ENCODE assay signal across 1 cellular context in genomic region chr1:36150296-36151132, GRCh38.
TF ChIP-seq lines count a peak whose summit lies in the region.

No MANE protein-coding gene starts in this region.

TF ChIP-seq in K562, 482 proteins besides CTCF, POLR2A, EP300 and RAD21 (continued from another document and continues in another):
- TF ChIP-seq ZBTB33 (CRISPR knock-in tag; IDR thresholded peaks at IDR 0.05) (no peak), SOX6 (IDR thresholded peaks at IDR 0.05) (peak; percentile 17; the same call in 1 of the 2 replicates), FIP1L1 (IDR thresholded peaks at IDR 0.05; ENCODE audit: low read depth, low read length, poor library complexity, severe bottlenecking) (no peak), TCF3 (CRISPR knock-in tag; IDR thresholded peaks at IDR 0.05) (no peak), KLF13 (tag; IDR thresholded peaks at IDR 0.05; ENCODE audit: borderline replicate concordance, low read depth) (no peak), SMARCC2 (IDR thresholded peaks at IDR 0.05; ENCODE audit: low read depth) (no peak), ZEB2 (IDR thresholded peaks at IDR 0.05) (no peak), ATF4 (CRISPR knock-in tag; IDR thresholded peaks at IDR 0.05) (no peak), NONO (IDR thresholded peaks at IDR 0.05; ENCODE audit: low read depth in 2 of 2, low read length in 1 of 2) (no peak), TCFL5 (CRISPR knock-in tag; conservative IDR thresholded peaks at IDR 0.05) (no peak), ZNF780A (CRISPR knock-in tag; IDR thresholded peaks at IDR 0.05) (no peak), TBL1XR1 (IDR thresholded peaks at IDR 0.05; ENCODE audit: low read length in 2 of 2) (peak; percentile 36 to 45; a peak in 2 of 4 replicates), TGIF2 (CRISPR knock-in tag; IDR thresholded peaks at IDR 0.05) (no peak), POLR2AphosphoS2 (IDR thresholded peaks at IDR 0.05; ENCODE audit: low read length) (no peak), CTBP1 (IDR thresholded peaks at IDR 0.05; ENCODE audit: borderline replicate concordance) (peak; percentile 79; the same call in 1 of the 2 replicates), NEUROD1 (IDR thresholded peaks at IDR 0.05; ENCODE audit: borderline replicate concordance, low read depth, low read length, partially characterized antibody) (peak; percentile 71), POLR2AphosphoS5 (IDR thresholded peaks at IDR 0.05; ENCODE audit: control insufficient read depth, insufficient read depth, low read depth, low read length) (no peak), RFX1 (IDR thresholded peaks at IDR 0.05) (peak; percentile 82; the same call in 1 of the 2 replicates), ZNF263 (CRISPR knock-in tag; IDR thresholded peaks at IDR 0.05; ENCODE audit: borderline replicate concordance) (no peak), HDAC2 (IDR thresholded peaks at IDR 0.05) (no peak; the same call in 1 of the 2 replicates), ZBTB34 (CRISPR knock-in tag; IDR thresholded peaks at IDR 0.05) (no peak), ZNF316 (IDR thresholded peaks at IDR 0.05) (peak; percentile 75), ZNF431 (CRISPR knock-in tag; IDR thresholded peaks at IDR 0.05) (no peak), CBX8 (IDR thresholded peaks at IDR 0.05; ENCODE audit: borderline replicate concordance, extremely low read depth, low read depth, low read length, poor library complexity, severe bottlenecking) (no peak), ETS2 (tag; IDR thresholded peaks at IDR 0.05; ENCODE audit: borderline replicate concordance, poor library complexity, severe bottlenecking) (no peak), MCM3 (IDR thresholded peaks at IDR 0.05) (no peak), MTF1 (CRISPR knock-in tag; IDR thresholded peaks at IDR 0.05; ENCODE audit: borderline replicate concordance) (no peak), MTA3 (IDR thresholded peaks at IDR 0.05; ENCODE audit: borderline replicate concordance) (no peak), RREB1 (CRISPR knock-in tag; IDR thresholded peaks at IDR 0.05) (no peak), RAD51 (IDR thresholded peaks at IDR 0.05; ENCODE audit: borderline replicate concordance, low read depth) (no peak), TFE3 (CRISPR knock-in tag; IDR thresholded peaks at IDR 0.05) (no peak), ZNF785 (CRISPR knock-in tag; IDR thresholded peaks at IDR 0.05) (no peak), BHLHE40 (IDR thresholded peaks at IDR 0.05; ENCODE audit: low read length) (peak; percentile 59), MYBL2 (IDR thresholded peaks at IDR 0.05; ENCODE audit: low read depth) (no peak), MYBL2 (CRISPR knock-in tag; IDR thresholded peaks at IDR 0.05; ENCODE audit: borderline replicate concordance) (no peak), NCOA2 (IDR thresholded peaks at IDR 0.05; ENCODE audit: partially characterized antibody in 2 of 2) (no peak)
- TF ChIP-seq, protein P1, sequence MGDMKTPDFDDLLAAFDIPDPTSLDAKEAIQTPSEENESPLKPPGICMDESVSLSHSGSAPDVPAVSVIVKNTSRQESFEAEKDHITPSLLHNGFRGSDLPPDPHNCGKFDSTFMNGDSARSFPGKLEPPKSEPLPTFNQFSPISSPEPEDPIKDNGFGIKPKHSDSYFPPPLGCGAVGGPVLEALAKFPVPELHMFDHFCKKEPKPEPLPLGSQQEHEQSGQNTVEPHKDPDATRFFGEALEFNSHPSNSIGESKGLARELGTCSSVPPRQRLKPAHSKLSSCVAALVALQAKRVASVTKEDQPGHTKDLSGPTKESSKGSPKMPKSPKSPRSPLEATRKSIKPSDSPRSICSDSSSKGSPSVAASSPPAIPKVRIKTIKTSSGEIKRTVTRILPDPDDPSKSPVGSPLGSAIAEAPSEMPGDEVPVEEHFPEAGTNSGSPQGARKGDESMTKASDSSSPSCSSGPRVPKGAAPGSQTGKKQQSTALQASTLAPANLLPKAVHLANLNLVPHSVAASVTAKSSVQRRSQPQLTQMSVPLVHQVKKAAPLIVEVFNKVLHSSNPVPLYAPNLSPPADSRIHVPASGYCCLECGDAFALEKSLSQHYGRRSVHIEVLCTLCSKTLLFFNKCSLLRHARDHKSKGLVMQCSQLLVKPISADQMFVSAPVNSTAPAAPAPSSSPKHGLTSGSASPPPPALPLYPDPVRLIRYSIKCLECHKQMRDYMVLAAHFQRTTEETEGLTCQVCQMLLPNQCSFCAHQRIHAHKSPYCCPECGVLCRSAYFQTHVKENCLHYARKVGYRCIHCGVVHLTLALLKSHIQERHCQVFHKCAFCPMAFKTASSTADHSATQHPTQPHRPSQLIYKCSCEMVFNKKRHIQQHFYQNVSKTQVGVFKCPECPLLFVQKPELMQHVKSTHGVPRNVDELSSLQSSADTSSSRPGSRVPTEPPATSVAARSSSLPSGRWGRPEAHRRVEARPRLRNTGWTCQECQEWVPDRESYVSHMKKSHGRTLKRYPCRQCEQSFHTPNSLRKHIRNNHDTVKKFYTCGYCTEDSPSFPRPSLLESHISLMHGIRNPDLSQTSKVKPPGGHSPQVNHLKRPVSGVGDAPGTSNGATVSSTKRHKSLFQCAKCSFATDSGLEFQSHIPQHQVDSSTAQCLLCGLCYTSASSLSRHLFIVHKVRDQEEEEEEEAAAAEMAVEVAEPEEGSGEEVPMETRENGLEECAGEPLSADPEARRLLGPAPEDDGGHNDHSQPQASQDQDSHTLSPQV (IDR thresholded peaks at IDR 0.05) = no peak; the same call in 1 of the 2 replicates
- TF ChIP-seq, protein P2, sequence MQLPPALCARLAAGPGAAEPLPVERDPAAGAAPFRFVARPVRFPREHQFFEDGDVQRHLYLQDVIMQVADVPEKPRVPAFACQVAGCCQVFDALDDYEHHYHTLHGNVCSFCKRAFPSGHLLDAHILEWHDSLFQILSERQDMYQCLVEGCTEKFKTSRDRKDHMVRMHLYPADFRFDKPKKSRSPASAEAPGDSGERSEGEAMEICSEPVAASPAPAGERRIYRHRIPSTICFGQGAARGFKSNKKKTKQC (CRISPR knock-in tag; IDR thresholded peaks at IDR 0.05) = no peak
- TF ChIP-seq, protein P3, sequence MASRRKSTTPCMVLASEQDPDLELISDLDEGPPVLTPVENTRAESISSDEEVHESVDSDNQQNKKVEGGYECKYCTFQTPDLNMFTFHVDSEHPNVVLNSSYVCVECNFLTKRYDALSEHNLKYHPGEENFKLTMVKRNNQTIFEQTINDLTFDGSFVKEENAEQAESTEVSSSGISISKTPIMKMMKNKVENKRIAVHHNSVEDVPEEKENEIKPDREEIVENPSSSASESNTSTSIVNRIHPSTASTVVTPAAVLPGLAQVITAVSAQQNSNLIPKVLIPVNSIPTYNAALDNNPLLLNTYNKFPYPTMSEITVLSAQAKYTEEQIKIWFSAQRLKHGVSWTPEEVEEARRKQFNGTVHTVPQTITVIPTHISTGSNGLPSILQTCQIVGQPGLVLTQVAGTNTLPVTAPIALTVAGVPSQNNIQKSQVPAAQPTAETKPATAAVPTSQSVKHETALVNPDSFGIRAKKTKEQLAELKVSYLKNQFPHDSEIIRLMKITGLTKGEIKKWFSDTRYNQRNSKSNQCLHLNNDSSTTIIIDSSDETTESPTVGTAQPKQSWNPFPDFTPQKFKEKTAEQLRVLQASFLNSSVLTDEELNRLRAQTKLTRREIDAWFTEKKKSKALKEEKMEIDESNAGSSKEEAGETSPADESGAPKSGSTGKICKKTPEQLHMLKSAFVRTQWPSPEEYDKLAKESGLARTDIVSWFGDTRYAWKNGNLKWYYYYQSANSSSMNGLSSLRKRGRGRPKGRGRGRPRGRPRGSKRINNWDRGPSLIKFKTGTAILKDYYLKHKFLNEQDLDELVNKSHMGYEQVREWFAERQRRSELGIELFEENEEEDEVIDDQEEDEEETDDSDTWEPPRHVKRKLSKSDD (conservative IDR thresholded peaks at IDR 0.05; ENCODE audit: low read length) = no peak
- TF ChIP-seq, protein P4, sequence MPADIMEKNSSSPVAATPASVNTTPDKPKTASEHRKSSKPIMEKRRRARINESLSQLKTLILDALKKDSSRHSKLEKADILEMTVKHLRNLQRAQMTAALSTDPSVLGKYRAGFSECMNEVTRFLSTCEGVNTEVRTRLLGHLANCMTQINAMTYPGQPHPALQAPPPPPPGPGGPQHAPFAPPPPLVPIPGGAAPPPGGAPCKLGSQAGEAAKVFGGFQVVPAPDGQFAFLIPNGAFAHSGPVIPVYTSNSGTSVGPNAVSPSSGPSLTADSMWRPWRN (IDR thresholded peaks at IDR 0.05; ENCODE audit: low read depth) = no peak
